8 cellular contexts compared by ENCODE assay signal in genomic region chr10:102449321-102450123, GRCh38. TPM values are rescaled to one million over a fixed set of nuclear protein-coding genes. Genes with fewer than 3 reads are reported as not detected.
DNase-seq lines count a peak whose midpoint lies in the region; ATAC-seq and TF ChIP-seq lines count a peak whose summit lies in the region.

No MANE protein-coding gene starts in this region.

- H3K9me3 Mint-ChIP-seq in natural killer cell treated with Interleukin-12 subunit alpha and Interleukin-12 subunit beta and Interleukin-15 and Interleukin-18, amount 100 ng/mL, for 72 hours = no peaks in the 10 kb centered on the region
- H3K9me3 Mint-ChIP-seq in stimulated activated naive CD8-positive, alpha-beta T cell treated with anti-CD3 and anti-CD28 coated beads, Interleukin-15, Interleukin-2, amounts not matched to agents 100 ng/mL and 50 ng/mL, for 24 hours = no peaks in the 10 kb centered on the region

- H3K4me1 Mint-ChIP-seq in natural killer cell treated with Interleukin-12 subunit alpha and Interleukin-12 subunit beta and Interleukin-15 and Interleukin-18, amount 100 ng/mL, for 72 hours (ENCODE audit: low read depth in 2 of 2) = peaks cover 19 to 31% of the 10 kb centered on the region in 2 donors
- peaks cover 40% of the 10 kb centered on the region for H3K4me1 Mint-ChIP-seq in stimulated activated naive CD8-positive, alpha-beta T cell treated with anti-CD3 and anti-CD28 coated beads, Interleukin-15, Interleukin-2, amounts not matched to agents 100 ng/mL and 50 ng/mL, for 24 hours (ENCODE audit: low read depth)

- in situ Hi-C loops in ACHN (cut with HindIII; ENCODE audit: low pct_ligation_motif_present, low pct_unique_long_range_greater_than_20kb, low sequenced_read_pairs) = no loop called here

- peak overlapping the region; percentile 83 to 89 for H3K27ac Mint-ChIP-seq in natural killer cell treated with Interleukin-12 subunit alpha and Interleukin-12 subunit beta and Interleukin-15 and Interleukin-18, amount 100 ng/mL, for 72 hours
- H3K27ac Mint-ChIP-seq in stimulated activated naive CD8-positive, alpha-beta T cell treated with anti-CD3 and anti-CD28 coated beads, Interleukin-15, Interleukin-2, amounts not matched to agents 100 ng/mL and 50 ng/mL, for 24 hours = peak overlapping the region; percentile 96

- no peaks in the 10 kb centered on the region for H3K27me3 Mint-ChIP-seq in natural killer cell treated with Interleukin-12 subunit alpha and Interleukin-12 subunit beta and Interleukin-15 and Interleukin-18, amount 100 ng/mL, for 72 hours
- H3K27me3 Mint-ChIP-seq in stimulated activated naive CD8-positive, alpha-beta T cell treated with anti-CD3 and anti-CD28 coated beads, Interleukin-15, Interleukin-2, amounts not matched to agents 100 ng/mL and 50 ng/mL, for 24 hours = no peaks in the 10 kb centered on the region

- DNase-seq in ACHN (peak; percentile 89), HK-2 (ENCODE audit: unreplicated experiment) (peak; percentile 83), NOMO-1 treated with dmso at 0.1 percent for 144 hours (lab: John Stamatoyannopoulos, UW; ENCODE audit: unreplicated experiment) (peak; percentile 59), activated T-cell treated with anti-CD3 and anti-CD28 coated beads for 24 hours (ENCODE audit: low read depth) (peak; percentile 80), erythroblast (lab: John Stamatoyannopoulos, UW) (peak; percentile 85 to 87)
- DNase-seq in natural killer cell treated with Interleukin-12 subunit alpha and Interleukin-12 subunit beta and Interleukin-15 and Interleukin-18, amount 100 ng/mL, for 72 hours (ENCODE audit: low spot score) = peak; percentile 86

- no peak for TF ChIP-seq POLR2A in erythroblast (IDR thresholded peaks at IDR 0.05; ENCODE audit: low read length)

- ATAC-seq in GM19023 (IDR thresholded peaks at IDR 0.05; ENCODE audit: unreplicated experiment) = peak; percentile 51
- peak; percentile 68 to 75 for ATAC-seq in natural killer cell treated with Interleukin-12 subunit alpha and Interleukin-12 subunit beta and Interleukin-15 and Interleukin-18, amount 100 ng/mL, for 72 hours

- peaks cover 7% of the 10 kb centered on the region for H3K36me3 Mint-ChIP-seq in natural killer cell treated with Interleukin-12 subunit alpha and Interleukin-12 subunit beta and Interleukin-15 and Interleukin-18, amount 100 ng/mL, for 72 hours
- H3K36me3 Mint-ChIP-seq in stimulated activated naive CD8-positive, alpha-beta T cell treated with anti-CD3 and anti-CD28 coated beads, Interleukin-15, Interleukin-2, amounts not matched to agents 100 ng/mL and 50 ng/mL, for 24 hours (ENCODE audit: low read depth) = peaks cover 18% of the 10 kb centered on the region

- peak overlapping the region; percentile 94 for H3K4me3 Mint-ChIP-seq in natural killer cell treated with Interleukin-12 subunit alpha and Interleukin-12 subunit beta and Interleukin-15 and Interleukin-18, amount 100 ng/mL, for 72 hours
- peak overlapping the region; percentile 91 for H3K4me3 Mint-ChIP-seq in stimulated activated naive CD8-positive, alpha-beta T cell treated with anti-CD3 and anti-CD28 coated beads, Interleukin-15, Interleukin-2, amounts not matched to agents 100 ng/mL and 50 ng/mL, for 24 hours

RNA-seq across cellular contexts. Expression of gene C10orf95, which starts 1.8 kb away (rescaled TPM):
- total RNA-seq in natural killer cell treated with Interleukin-12 subunit alpha and Interleukin-12 subunit beta and Interleukin-15 and Interleukin-18, amount 100 ng/mL, for 72 hours = under 1 TPM in 1 of 2 donors, not detected in 1; 0.98 TPM

RNA-seq across cellular contexts. Expression of gene CUEDC2, which starts 17.1 kb away (rescaled TPM):
- 10 to 100 TPM; 39.8 to 58.5 TPM for total RNA-seq in natural killer cell treated with Interleukin-12 subunit alpha and Interleukin-12 subunit beta and Interleukin-15 and Interleukin-18, amount 100 ng/mL, for 72 hours

RNA-seq across cellular contexts. Expression of gene FBXL15, which starts 28.9 kb away (rescaled TPM):
- 10 to 100 TPM; 22.0 to 23.7 TPM for total RNA-seq in natural killer cell treated with Interleukin-12 subunit alpha and Interleukin-12 subunit beta and Interleukin-15 and Interleukin-18, amount 100 ng/mL, for 72 hours

RNA-seq across cellular contexts. Expression of gene PSD, which starts 30.9 kb away (rescaled TPM):
- 1 to 10 TPM; 2.3 to 7.6 TPM for total RNA-seq in natural killer cell treated with Interleukin-12 subunit alpha and Interleukin-12 subunit beta and Interleukin-15 and Interleukin-18, amount 100 ng/mL, for 72 hours

RNA-seq across cellular contexts. Expression of gene ACTR1A, which starts 53.0 kb away (rescaled TPM):
- total RNA-seq in natural killer cell treated with Interleukin-12 subunit alpha and Interleukin-12 subunit beta and Interleukin-15 and Interleukin-18, amount 100 ng/mL, for 72 hours = 100 to 1,000 TPM in 1 of 2 donors, 10 to 100 TPM in 1; 84.5 to 108 TPM

Comparison
In these comparisons a context has a peak if more than half of its experiments do, and no peak if none do; other contexts are left out.
1. Peak in every context shown above with its lines: DNase-seq and ATAC-seq.